Comparison of ENCODE assay signal across 8 cellular contexts in the genomic region with DNA sequence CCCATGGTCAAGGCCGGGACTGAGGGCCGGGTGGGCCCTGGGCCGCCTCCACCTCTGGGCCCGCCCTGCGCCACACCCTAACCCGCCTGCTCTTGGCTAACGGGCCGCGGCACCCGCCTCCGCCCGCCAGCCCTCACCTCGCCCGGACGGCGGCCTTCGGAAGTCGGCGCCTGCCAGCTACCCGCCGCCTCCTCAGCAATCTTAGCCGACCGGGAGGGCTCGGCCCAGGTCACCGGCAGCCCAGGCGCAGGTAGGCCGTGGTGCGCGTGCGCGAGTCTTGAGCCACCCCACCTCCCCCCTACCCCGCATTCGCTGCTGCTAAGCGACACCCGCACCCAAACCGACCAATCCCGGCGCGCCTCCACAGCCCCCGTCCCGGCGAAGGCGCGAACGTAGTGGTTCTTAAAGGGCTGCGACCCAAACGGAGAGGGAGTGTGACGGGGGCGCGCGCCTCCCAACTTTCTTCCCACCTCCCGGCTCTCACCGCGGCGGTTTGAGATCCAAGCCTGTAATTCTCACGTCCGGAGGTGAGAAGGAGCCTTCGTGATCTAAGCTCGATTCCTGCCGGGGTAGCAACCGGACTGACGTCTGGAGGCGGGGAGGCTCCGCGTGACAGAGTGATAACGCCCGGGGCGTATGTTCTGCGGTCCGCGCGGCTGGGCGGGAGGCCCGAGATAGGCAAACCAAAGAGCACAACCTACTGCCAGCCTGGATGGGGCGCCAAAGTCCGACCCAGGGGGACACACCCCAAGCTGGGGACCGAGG. TPM values are rescaled to one million over a fixed set of nuclear protein-coding genes. Genes with fewer than 3 reads are reported as not detected.
DNase-seq lines count a peak whose midpoint lies in the region; FAIRE-seq and TF ChIP-seq lines count a peak whose summit lies in the region.

Gene SEC22C, minus strand, starts transcription at position 259 of the 765 bp plus-strand sequence. CDS start 12,921 bp downstream, outside the sequence.

- H3K36me3 ChIP-seq in ES-I3 (ENCODE audit: insufficient read depth, low read length) (no peaks in the 10 kb centered on the region), Loucy (ENCODE audit: insufficient read depth, low read length) (no peaks in the 10 kb centered on the region), neural progenitor cell (no peaks in the 10 kb centered on the region)

- peaks cover 7% of the 10 kb centered on the region for H3K9me3 Mint-ChIP-seq in neural progenitor cell

- H3K4me1 Mint-ChIP-seq in neural progenitor cell, result peaks cover 24% of the 10 kb centered on the region

- peak within 1 kb of the TSS; percentile 31 for H3K27ac Mint-ChIP-seq in neural progenitor cell

- H3F3A ChIP-seq in Loucy (ENCODE audit: low read depth) (no peaks in the 10 kb centered on the region), neural progenitor cell (ENCODE audit: low read depth) (peaks cover 20% of the 10 kb centered on the region)

- H2AFZ ChIP-seq in Loucy (ENCODE audit: low read length) (peak within 1 kb of the TSS; percentile 98), neural progenitor cell (replicated peaks) (peak within 1 kb of the TSS; percentile 39)

- H3K4me1 ChIP-seq in ES-I3 (ENCODE audit: insufficient read depth, low read length), result peaks cover 17% of the 10 kb centered on the region
- H3K4me1 ChIP-seq in Loucy (ENCODE audit: insufficient read depth, low read length, poor library complexity, severe bottlenecking), result peaks cover 31% of the 10 kb centered on the region
- peaks cover 16% of the 10 kb centered on the region for H3K4me1 ChIP-seq in neural progenitor cell

- H3K4me3 Mint-ChIP-seq in neural progenitor cell, result peak within 1 kb of the TSS; percentile 92

- H3K9ac ChIP-seq in ES-I3 (ENCODE audit: low read depth, low read length), result peak within 1 kb of the TSS; percentile 76
- H3K9ac ChIP-seq in Loucy (ENCODE audit: low read depth, low read length, poor library complexity, severe bottlenecking), result peak within 1 kb of the TSS; percentile 91
- peak within 1 kb of the TSS; percentile 62 for H3K9ac ChIP-seq in neural progenitor cell

- peaks cover 31% of the 10 kb centered on the region for H3K79me2 ChIP-seq in Loucy (ENCODE audit: insufficient read depth, low read length)
- peaks cover 50% of the 10 kb centered on the region for H3K79me2 ChIP-seq in neural progenitor cell (ENCODE audit: low read depth)

- H3K4me2 ChIP-seq in Loucy (ENCODE audit: low read depth, low read length, poor library complexity, severe bottlenecking) (peak within 1 kb of the TSS; percentile 95), neural progenitor cell (peak within 1 kb of the TSS; percentile 79)

- no peaks in the 10 kb centered on the region for H3K27me3 Mint-ChIP-seq in neural progenitor cell (ENCODE audit: insufficient read depth, low read depth)

- peak within 1 kb of the TSS; percentile 98 for H3K4me3 ChIP-seq in Loucy (ENCODE audit: low read length, poor library complexity, severe bottlenecking)
- peak within 1 kb of the TSS; percentile 86 for H3K4me3 ChIP-seq in fibroblast of villous mesenchyme (ENCODE audit: low read depth, low read length)
- H3K4me3 ChIP-seq in neural progenitor cell, result peak within 1 kb of the TSS; percentile 82

- peak; percentile 56 for TF ChIP-seq CTCF in Loucy (conservative IDR thresholded peaks at IDR 0.05; ENCODE audit: low read length)
- TF ChIP-seq CTCF in fibroblast of villous mesenchyme (IDR thresholded peaks at IDR 0.05; ENCODE audit: insufficient read depth, low read depth, low read length), result peak; percentile 29
- peak; percentile 39 for TF ChIP-seq CTCF in neural progenitor cell (IDR thresholded peaks at IDR 0.05)

- H3K9me2 ChIP-seq in Loucy (replicated peaks; ENCODE audit: low read depth, low read length), result no peaks in the 10 kb centered on the region

- no peaks in the 10 kb centered on the region for H3K27me3 ChIP-seq in Loucy (ENCODE audit: insufficient read depth, low read length, poor library complexity, severe bottlenecking)
- peaks cover 2% of the 10 kb centered on the region for H3K27me3 ChIP-seq in neural progenitor cell

- H3K9me3 ChIP-seq in ES-I3 (ENCODE audit: control insufficient read depth, insufficient read depth, low read length), result no peaks in the 10 kb centered on the region
- H3K9me3 ChIP-seq in Loucy (ENCODE audit: insufficient read depth, low read depth, low read length), result no peaks in the 10 kb centered on the region
- no peaks in the 10 kb centered on the region for H3K9me3 ChIP-seq in neural progenitor cell (ENCODE audit: low read depth)

- peak within 1 kb of the TSS; percentile 47 for H3K27ac ChIP-seq in neural progenitor cell

- peak; percentile 84 for FAIRE-seq in H54 (lab: Jason Lieb, UNC)

- H3K36me3 Mint-ChIP-seq in neural progenitor cell, result peaks cover 16% of the 10 kb centered on the region

- TF ChIP-seq POLR2A in H54 (IDR thresholded peaks at IDR 0.05; ENCODE audit: low read depth, low read length), result peak; percentile 77

- H4K20me1 ChIP-seq in Loucy (ENCODE audit: insufficient read depth, low read length, poor library complexity, severe bottlenecking), result no peaks in the 10 kb centered on the region
- H4K20me1 ChIP-seq in neural progenitor cell (ENCODE audit: low read depth), result peaks cover 9% of the 10 kb centered on the region

- DNase-seq in H54 (ENCODE audit: insufficient read length, low spot score) (peak; percentile 95), SHP77 treated with DMSO at 0.1 percent for 48 hours (lab: John Stamatoyannopoulos, UW) (peak; percentile 86), activated gamma-delta T cell (lab: John Stamatoyannopoulos, UW) (peak; percentile 94), fibroblast of villous mesenchyme (ENCODE audit: low read depth) (peak; percentile 91), neural progenitor cell (ENCODE audit: low spot score) (peak; percentile 98), stromal cell of bone marrow (ENCODE audit: low read depth) (peak; percentile 84)

RNA-seq across cellular contexts. Expression of gene SEC22C, which starts in this region (rescaled TPM):
- 69.3 and 78.6 TPM in 2 replicates for total RNA-seq in fibroblast of villous mesenchyme
- total RNA-seq in neural progenitor cell (ENCODE audit: low replicate concordance), result 48.5 and 48.6 TPM in 2 replicates

Comparison
In these comparisons a context has a peak if more than half of its experiments do, and no peak if none do; other contexts are left out.
1. Peak in every context shown above with its lines: DNase-seq, H3K4me3 ChIP-seq and H3K27ac ChIP-seq.